20 cellular contexts compared by ENCODE assay signal in the genomic region with DNA sequence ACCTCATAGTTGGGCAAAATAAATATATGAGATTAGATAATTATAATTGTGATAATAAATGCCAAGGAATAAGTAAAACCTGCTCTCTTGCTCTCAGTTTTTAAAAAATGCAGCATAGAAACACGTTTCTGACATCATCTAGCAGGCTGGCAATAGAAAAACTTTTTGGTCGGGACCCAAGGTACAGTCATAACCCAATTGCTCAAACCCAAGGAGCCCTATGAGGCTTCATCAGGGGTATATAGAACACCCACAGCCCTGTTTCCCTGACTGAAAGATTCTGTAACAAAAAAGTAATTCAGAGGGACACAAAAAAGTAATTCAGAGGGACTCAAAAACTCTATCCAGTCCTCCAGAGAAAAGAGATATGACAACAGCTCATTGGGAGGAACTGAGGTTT. TPM values are rescaled to one million over a fixed set of nuclear protein-coding genes. Genes with fewer than 3 reads are reported as not detected.
"Had no signal": no experiment of that assay in that cellular context is flagged by ENCODE, and none has a peak within 500 bp of the region (broad histone marks: within the 10 kb centered on the region; RNA-seq: fewer than 3 reads in every experiment).

No MANE protein-coding gene starts in this region.

- H3K36me3 ChIP-seq: cardiac muscle cell, pancreas, right atrium auricular region, tibial nerve, WERI-Rb-1 had no signal

- H3K4me1 ChIP-seq: pancreas, psoas muscle had no signal

- H3K4me3 ChIP-seq: body of pancreas, cardiac muscle cell, pancreas, psoas muscle, right atrium auricular region, tibial nerve had no signal

- H3K9me3 ChIP-seq: body of pancreas, pancreas, psoas muscle, right atrium auricular region, tibial nerve had no signal

- H3K27ac ChIP-seq: body of pancreas, cardiac muscle cell, pancreas, psoas muscle, right atrium auricular region, tibial nerve, WERI-Rb-1 had no signal

- DNase-seq: activated CD4-positive, alpha-beta T cell treated with anti-CD3 and anti-CD28 coated beads, Interleukin-2, amount 10 ng/mL, durations not matched to agents 7 days and 5 days; activated CD4-positive, CD25-positive, alpha-beta regulatory T cell treated with anti-CD3 and anti-CD28 coated beads, Interleukin-2, amount 50 U/mL, for 72 hours; activated CD8-positive, alpha-beta memory T cell treated with anti-CD3 and anti-CD28 coated beads, Interleukin-2, amount 10 ng/mL, durations not matched to agents 7 days and 5 days; activated CD8-positive, alpha-beta T cell treated with anti-CD3 and anti-CD28 coated beads for 36 hours; activated effector memory CD4-positive, alpha-beta T cell treated with anti-CD3 and anti-CD28 coated beads, Interleukin-2, amount 50 U/mL, for 16 hours; activated naive CD4-positive, alpha-beta T cell treated with anti-CD3 and anti-CD28 coated beads, Interleukin-2, amount 10 ng/mL, durations not matched to agents 7 days and 5 days; activated T-cell treated with anti-CD3 and anti-CD28 coated beads for 4 hours; amygdala; body of pancreas; effector CD4-positive, alpha-beta T cell; erythroblast; left cardiac atrium; pancreas; psoas muscle; stimulated activated CD4-positive, alpha-beta T cell treated with anti-CD3 and anti-CD28 coated beads, Interleukin-4, amount 100 ng/mL, for 24 hours; stimulated activated naive CD4-positive, alpha-beta T cell treated with Interleukin-2 at 50 U/mL for 16 hours; WERI-Rb-1 had no signal

- H3K27me3 ChIP-seq: body of pancreas, pancreas, right atrium auricular region, tibial nerve had no signal

RNA-seq across cellular contexts. Expression of gene PDE1C, which starts 3.8 kb away (rescaled TPM):
- total RNA-seq: activated CD4-positive, alpha-beta T cell treated with anti-CD3 and anti-CD28 coated beads, Interleukin-2, amount 10 ng/mL, durations not matched to agents 7 days and 5 days; activated CD8-positive, alpha-beta memory T cell treated with anti-CD3 and anti-CD28 coated beads, Interleukin-2, amount 10 ng/mL, durations not matched to agents 7 days and 5 days; activated CD8-positive, alpha-beta T cell treated with anti-CD3 and anti-CD28 coated beads for 36 hours had no signal
